Comparison of ENCODE assay signal across 15 cellular contexts in genomic region chr11:118612378-118612777, GRCh38. TPM values are rescaled to one million over a fixed set of nuclear protein-coding genes. Genes with fewer than 3 reads are reported as not detected.
DNase-seq lines count a peak whose midpoint lies in the region; TF ChIP-seq lines count a peak whose summit lies in the region.
"Had no signal": no experiment of that assay in that cellular context is flagged by ENCODE, and none has a peak within 500 bp of the region (broad histone marks: within the 10 kb centered on the region; RNA-seq: fewer than 3 reads in every experiment).

No MANE protein-coding gene starts in this region.

- H3K27me3 ChIP-seq in esophagus muscularis mucosa: no peaks in the 10 kb centered on the region
- H3K27me3 ChIP-seq in mesenchymal stem cell (ENCODE audit: control insufficient read depth in 1 of 2, insufficient read depth in 1 of 2, low read length in 2 of 2): no peaks in the 10 kb centered on the region
- no peaks in the 10 kb centered on the region for H3K27me3 ChIP-seq in subcutaneous abdominal adipose tissue (ENCODE audit: control insufficient read depth in 5 of 5, insufficient read depth in 4 of 5, low read length in 5 of 5)
- H3K27me3 ChIP-seq: MG63 had no signal

- peak overlapping the region in 1 of 2 experiments; percentile 51 for H3K23ac ChIP-seq in mesenchymal stem cell (ENCODE audit: low read length in 2 of 2)

- H3K9me3 Mint-ChIP-seq in activated CD4-positive, alpha-beta memory T cell treated with anti-CD3 and anti-CD28 coated beads, Interleukin-2, amount 10 ng/mL, durations not matched to agents 7 days and 5 days: no peaks in the 10 kb centered on the region

- peak overlapping the region in 1 of 2 experiments; percentile 75 for H3K14ac ChIP-seq in mesenchymal stem cell (ENCODE audit: low read length in 2 of 2)

- H2AFZ ChIP-seq in mesenchymal stem cell (ENCODE audit: low read depth, low read length): no peak overlapping the region

- peak overlapping the region; percentile 24 for H2BK5ac ChIP-seq in mesenchymal stem cell (ENCODE audit: low read depth, low read length, poor library complexity, severe bottlenecking)

- WGBS in esophagus muscularis mucosa: 47% methylated on average over 7 of the region's 7 CpGs
- WGBS in mesenchymal stem cell: 9% methylated on average over 6 of the region's 7 CpGs

- TF ChIP-seq EP300 in esophagus muscularis mucosa (IDR thresholded peaks at IDR 0.05): no peak

- H3K4me1 ChIP-seq in esophagus muscularis mucosa (peaks cover 43 to 88% (median 76%) of the 10 kb centered on the region in 4 donors), mesenchymal stem cell (ENCODE audit: control insufficient read depth, insufficient read depth, low read depth, low read length) (peaks cover 53% of the 10 kb centered on the region), subcutaneous abdominal adipose tissue (ENCODE audit: control insufficient read depth in 5 of 5, insufficient read depth in 5 of 5, low read length in 5 of 5) (peaks cover 11 to 83% (median 66%) of the 10 kb centered on the region in 5 donors)

- H3K79me1 ChIP-seq in mesenchymal stem cell (replicated peaks; ENCODE audit: low read length, poor library complexity, severe bottlenecking): peaks cover 8% of the 10 kb centered on the region

- TF ChIP-seq CTCF in esophagus muscularis mucosa (IDR thresholded peaks at IDR 0.05): no peak

- H2BK15ac ChIP-seq in mesenchymal stem cell (ENCODE audit: low read depth, poor library complexity, severe bottlenecking): peak overlapping the region; percentile 71

- CTCF ChIA-PET in activated CD4-positive, alpha-beta memory T cell treated with anti-CD3 and anti-CD28 coated beads, Interleukin-2, amount 10 ng/mL, durations not matched to agents 7 days and 5 days (lab: Charles Lee): interaction anchor here (0.6 to 6.6 kb wide), 9 partner anchors 10 to 345 kb away, joined by 3 to 69 read pairs (median 4); no protein-coding TSS in a partner anchor
- CTCF ChIA-PET in HEK293T (lab: Yijun Ruan, JAX): no interaction called here

- TF ChIP-seq POLR2A in esophagus muscularis mucosa (IDR thresholded peaks at IDR 0.05; ENCODE audit: low read depth): no peak

- DNase-seq in SK-N-MC (ENCODE audit: low read depth, low spot score) (no peak), esophagus muscularis mucosa (ENCODE audit: extremely low spot score) (no peak), mesenchymal stem cell (peak; percentile 88), NCI-H1694 treated with DMSO at 0.1 percent for 48 hours (lab: John Stamatoyannopoulos, UW) (no peak), NCI-H146 (lab: John Stamatoyannopoulos, UW) (no peak), HEK293T (ENCODE audit: extremely low spot score) (no peak)
- DNase-seq in activated CD4-positive, alpha-beta memory T cell treated with anti-CD3 and anti-CD28 coated beads, Interleukin-2, amount 10 ng/mL, durations not matched to agents 7 days and 5 days: no peak
- DNase-seq: activated CD4-positive, CD25-positive, alpha-beta regulatory T cell treated with anti-CD3 and anti-CD28 coated beads, Interleukin-2, amount 50 U/mL, for 72 hours; activated naive CD4-positive, alpha-beta T cell treated with Interleukin-2 at 50 U/mL for 16 hours; effector memory CD4-positive, alpha-beta T cell; MG63; NCI-H446; SIG-M5; stimulated activated CD4-positive, alpha-beta T cell treated with anti-CD3 and anti-CD28 coated beads, Interleukin-4, amount 100 ng/mL, for 24 hours had no signal

- peak overlapping the region; percentile 74 for H4K8ac ChIP-seq in mesenchymal stem cell (ENCODE audit: low read length)

- H3K27ac ChIP-seq in SK-N-MC (peak overlapping the region; percentile 85), esophagus muscularis mucosa (replicated peaks in 1 of 4) (peak overlapping the region; percentile 48 to 92 (median 70)), mesenchymal stem cell (ENCODE audit: low read length, poor library complexity, severe bottlenecking) (peak overlapping the region; percentile 45), subcutaneous abdominal adipose tissue (ENCODE audit: low read depth, low read length) (peak overlapping the region; percentile 94)

- H3K4me2 ChIP-seq in mesenchymal stem cell (ENCODE audit: low read length, poor library complexity, severe bottlenecking): peak overlapping the region; percentile 55

- H3K4me1 Mint-ChIP-seq in activated CD4-positive, alpha-beta memory T cell treated with anti-CD3 and anti-CD28 coated beads, Interleukin-2, amount 10 ng/mL, durations not matched to agents 7 days and 5 days: peaks cover 21% of the 10 kb centered on the region

- POLR2A ChIA-PET in activated CD4-positive, alpha-beta memory T cell treated with anti-CD3 and anti-CD28 coated beads, Interleukin-2, amount 10 ng/mL, durations not matched to agents 7 days and 5 days (lab: Charles Lee): interaction anchor here (1.4 kb wide), 1 partner anchor 40 kb away, joined by 3 read pairs; the partner anchor contains the start of gene ARCN1
- POLR2A ChIA-PET in HEK293T (lab: Yijun Ruan, JAX): interaction anchor here (1.6 kb wide), 1 partner anchor 9 kb away, joined by 5 read pairs; no protein-coding TSS in a partner anchor

- intact Hi-C loops in esophagus muscularis mucosa (cut with DNase I): no loop called here

- no peak overlapping the region for H3K27ac Mint-ChIP-seq in activated CD4-positive, alpha-beta memory T cell treated with anti-CD3 and anti-CD28 coated beads, Interleukin-2, amount 10 ng/mL, durations not matched to agents 7 days and 5 days

- H3K9ac ChIP-seq in SK-N-MC (ENCODE audit: insufficient read length) (no peak overlapping the region), mesenchymal stem cell (ENCODE audit: low read length) (peak overlapping the region; percentile 77), subcutaneous abdominal adipose tissue (ENCODE audit: low read length in 5 of 5) (peak overlapping the region; percentile 28 to 66 (median 57))

- H2BK12ac ChIP-seq in mesenchymal stem cell (ENCODE audit: low read length in 2 of 2): peak overlapping the region; percentile 7 to 95

- peaks cover 36% of the 10 kb centered on the region for H3K27me3 Mint-ChIP-seq in activated CD4-positive, alpha-beta memory T cell treated with anti-CD3 and anti-CD28 coated beads, Interleukin-2, amount 10 ng/mL, durations not matched to agents 7 days and 5 days

- peak overlapping the region; percentile 85 to 95 for H3K18ac ChIP-seq in mesenchymal stem cell (ENCODE audit: low read depth in 1 of 2, low read length in 2 of 2)

- no peak overlapping the region for H3K4me3 Mint-ChIP-seq in activated CD4-positive, alpha-beta memory T cell treated with anti-CD3 and anti-CD28 coated beads, Interleukin-2, amount 10 ng/mL, durations not matched to agents 7 days and 5 days

- H3K36me3 Mint-ChIP-seq in activated CD4-positive, alpha-beta memory T cell treated with anti-CD3 and anti-CD28 coated beads, Interleukin-2, amount 10 ng/mL, durations not matched to agents 7 days and 5 days (ENCODE audit: low read depth): peaks cover 9% of the 10 kb centered on the region

- peak overlapping the region; percentile 17 for H3K4me3 ChIP-seq in SK-N-MC
- peak overlapping the region in 1 of 4 donors; percentile 15 for H3K4me3 ChIP-seq in esophagus muscularis mucosa
- peak overlapping the region in 1 of 2 experiments; percentile 59 for H3K4me3 ChIP-seq in mesenchymal stem cell (ENCODE audit: insufficient read depth in 1 of 2, low read depth in 1 of 2, low read length in 2 of 2)
- peak overlapping the region in 3 of 5 donors; percentile 22 to 31 (median 28) for H3K4me3 ChIP-seq in subcutaneous abdominal adipose tissue (ENCODE audit: low read depth in 1 of 5, low read length in 5 of 5)
- H3K4me3 ChIP-seq: MG63 had no signal

- H4K91ac ChIP-seq in mesenchymal stem cell (ENCODE audit: low read length): peak overlapping the region; percentile 79

- H2BK120ac ChIP-seq in mesenchymal stem cell (ENCODE audit: low read depth, low read length): peak overlapping the region; percentile 37

- peak overlapping the region; percentile 98 for H2AK5ac ChIP-seq in mesenchymal stem cell (ENCODE audit: low read length, severe bottlenecking)

- no peaks in the 10 kb centered on the region for H3K9me3 ChIP-seq in SK-N-MC (ENCODE audit: low read depth, low read length)
- no peaks in the 10 kb centered on the region for H3K9me3 ChIP-seq in esophagus muscularis mucosa
- H3K9me3 ChIP-seq in mesenchymal stem cell (ENCODE audit: control insufficient read depth, low read length): no peaks in the 10 kb centered on the region
- H3K9me3 ChIP-seq in subcutaneous abdominal adipose tissue (ENCODE audit: control insufficient read depth in 5 of 5, low read length in 5 of 5): no peaks in the 10 kb centered on the region
- H3K9me3 ChIP-seq: MG63 had no signal

- H3K4ac ChIP-seq in mesenchymal stem cell (ENCODE audit: low read depth in 1 of 2, low read length in 2 of 2): peak overlapping the region; percentile 79 to 91

- H3K36me3 ChIP-seq in SK-N-MC (ENCODE audit: insufficient read depth, low read length) (no peaks in the 10 kb centered on the region), esophagus muscularis mucosa (peaks cover 15 to 41% (median 38%) of the 10 kb centered on the region in 4 donors), mesenchymal stem cell (ENCODE audit: control insufficient read depth in 1 of 2, insufficient read depth in 2 of 2, low read depth in 1 of 2, low read length in 2 of 2) (peaks cover 38 to 46% of the 10 kb centered on the region in 2 experiments), subcutaneous abdominal adipose tissue (ENCODE audit: control insufficient read depth in 5 of 5, insufficient read depth in 5 of 5, low read length in 5 of 5) (peaks cover 2 to 39% (median 37%) of the 10 kb centered on the region in 5 donors)

TF ChIP-seq in HEK293T, 16 proteins besides CTCF, POLR2A, EP300 and RAD21:
- TF ChIP-seq ELF4 (IDR thresholded peaks at IDR 0.05) (no peak), CTBP1 (IDR thresholded peaks at IDR 0.05; ENCODE audit: borderline replicate concordance) (no peak)
TF ChIP-seq in HEK293T: peak in this region for 0.

RNA-seq across cellular contexts. Expression of gene PHLDB1, which starts 5.0 kb away (rescaled TPM):
- 10 to 100 TPM; 62.6 to 92.2 (median 78.9) TPM for total RNA-seq in esophagus muscularis mucosa
- polyA plus RNA-seq in mesenchymal stem cell (2013, experiment 1 of 2): 124 TPM
- 114 TPM for polyA plus RNA-seq in mesenchymal stem cell (2013, experiment 2 of 2)
- under 1 TPM; 0.53 to 0.63 TPM for total RNA-seq in activated CD4-positive, alpha-beta memory T cell treated with anti-CD3 and anti-CD28 coated beads, Interleukin-2, amount 10 ng/mL, durations not matched to agents 7 days and 5 days

RNA-seq across cellular contexts. Expression of gene ARCN1, which starts 40.2 kb away (rescaled TPM):
- 100 to 1,000 TPM in 2 of 4 donors, 10 to 100 TPM in 2; 83.9 to 115 (median 102) TPM for total RNA-seq in esophagus muscularis mucosa
- 251 TPM for polyA plus RNA-seq in mesenchymal stem cell (2013, experiment 1 of 2)
- polyA plus RNA-seq in mesenchymal stem cell (2013, experiment 2 of 2): 261 TPM
- 100 to 1,000 TPM; 138 to 141 TPM for total RNA-seq in activated CD4-positive, alpha-beta memory T cell treated with anti-CD3 and anti-CD28 coated beads, Interleukin-2, amount 10 ng/mL, durations not matched to agents 7 days and 5 days

RNA-seq across cellular contexts. Expression of gene IFT46, which starts 46.6 kb away (rescaled TPM):
- 10 to 100 TPM; 21.3 to 31.6 (median 27.9) TPM for total RNA-seq in esophagus muscularis mucosa
- polyA plus RNA-seq in mesenchymal stem cell (2013, experiment 1 of 2): 19.2 TPM
- polyA plus RNA-seq in mesenchymal stem cell (2013, experiment 2 of 2): 18.5 TPM
- 1 to 10 TPM; 9.6 to 10.0 TPM for total RNA-seq in activated CD4-positive, alpha-beta memory T cell treated with anti-CD3 and anti-CD28 coated beads, Interleukin-2, amount 10 ng/mL, durations not matched to agents 7 days and 5 days

Comparison
In these comparisons a context has a peak if more than half of its experiments do, and no peak if none do; other contexts are left out.
1. RNA of gene PHLDB1, which starts 5.0 kb away (total RNA-seq): 62.6 to 92.2 TPM in esophagus muscularis mucosa; 0.53 to 0.63 TPM in activated CD4-positive, alpha-beta memory T cell treated with anti-CD3 and anti-CD28 coated beads, Interleukin-2, amount 10 ng/mL, durations not matched to agents 7 days and 5 days; every median in the first group is over 10 times any median in the second.
2. Peak in every context shown above with its lines, with median percentiles within 50 percentile points of each other: H3K27ac ChIP-seq.